ENCODE assay signal across 7 cellular contexts in genomic region chr17:4378626-4379025, GRCh38. TPM values are rescaled to one million over a fixed set of nuclear protein-coding genes. Genes with fewer than 3 reads are reported as not detected.
"Had no signal": no experiment of that assay in that cellular context is flagged by ENCODE, and none has a peak within 500 bp of the region (broad histone marks: within the 10 kb centered on the region; RNA-seq: fewer than 3 reads in every experiment).

No MANE protein-coding gene starts in this region.

- DNase-seq: GM23248, GOT3, H7, KG1 had no signal

- ATAC-seq: HCT116, HepG2, K562 had no signal

- FAIRE-seq: HepG2, K562 had no signal

RNA-seq across cellular contexts. Expression of gene SPNS3, which starts 55.1 kb away (rescaled TPM):
- total RNA-seq: GM23248, H7, HepG2, K562 had no signal
- polyA plus RNA-seq: GM23248, HepG2, K562 had no signal
